Comparison of ENCODE assay signal across 8 cellular contexts in genomic region chr20:3768342-3769130, GRCh38. TPM values are rescaled to one million over a fixed set of nuclear protein-coding genes. Genes with fewer than 3 reads are reported as not detected.
DNase-seq lines count a peak whose midpoint lies in the region; ATAC-seq and TF ChIP-seq lines count a peak whose summit lies in the region.

No MANE protein-coding gene starts in this region.

- H3K27me3 ChIP-seq in GM06990 (replicated peaks; ENCODE audit: control insufficient read depth, insufficient read depth, low read length) (no peaks in the 10 kb centered on the region), ascending aorta (no peaks in the 10 kb centered on the region), sigmoid colon (no peaks in the 10 kb centered on the region)

- H3K27ac ChIP-seq in ascending aorta (peak overlapping the region; percentile 85 to 87), sigmoid colon (peak overlapping the region; percentile 91 to 96 (median 92))

- ATAC-seq in HG02588 (IDR thresholded peaks at IDR 0.05; ENCODE audit: unreplicated experiment) (peak; percentile 33), GM18870 (IDR thresholded peaks at IDR 0.05; ENCODE audit: unreplicated experiment) (no peak)

- peaks cover 5 to 11% of the 10 kb centered on the region in 2 donors for H3K4me1 ChIP-seq in ascending aorta
- peaks cover 0 to 54% (median 49%) of the 10 kb centered on the region in 4 donors for H3K4me1 ChIP-seq in sigmoid colon

- no peak for TF ChIP-seq EP300 in sigmoid colon (IDR thresholded peaks at IDR 0.05)

- TF ChIP-seq POLR2A in sigmoid colon (IDR thresholded peaks at IDR 0.05) = no peak

- peak; percentile 83 for DNase-seq in GM06990 (ENCODE audit: extremely low read depth, insufficient read length)
- peak; percentile 85 for DNase-seq in NCI-H1417 treated with DMSO at 0.1 percent for 48 hours (lab: John Stamatoyannopoulos, UW)
- peak; percentile 89 for DNase-seq in T-helper 22 cell (ENCODE audit: low read depth)
- DNase-seq in ascending aorta (ENCODE audit: low spot score in 2 of 2) = peak in 1 of 2 donors; percentile 82
- DNase-seq in hypothalamus (lab: John Stamatoyannopoulos, UW) = peak in 47 of 51 donors; percentile 24 to 90 (median 69)
- DNase-seq in sigmoid colon = peak; percentile 91

- H3K36me3 ChIP-seq in GM06990 (ENCODE audit: control insufficient read depth, insufficient read depth, low read length) (no peaks in the 10 kb centered on the region; the same call in none of the 2 replicates), ascending aorta (no peaks in the 10 kb centered on the region), sigmoid colon (no peaks in the 10 kb centered on the region)

- H3K9me3 ChIP-seq in ascending aorta (no peaks in the 10 kb centered on the region), sigmoid colon (no peaks in the 10 kb centered on the region)

- TF ChIP-seq CTCF in GM06990 (IDR thresholded peaks at IDR 0.05; ENCODE audit: insufficient read depth, low read length, poor library complexity, severe bottlenecking) (peak; percentile 71), ascending aorta (IDR thresholded peaks at IDR 0.05) (peak; percentile 36 to 52 (median 37)), sigmoid colon (IDR thresholded peaks at IDR 0.05) (peak in 2 of 4 experiments; percentile 16 to 48)

- intact Hi-C loops in ascending aorta (cut with DNase I) = loop anchor here (1.0 to 2.0 kb wide), 2 partner anchors 18 to 92 kb away; partner anchors contain the start of gene CENPB
- intact Hi-C loops in sigmoid colon (cut with DNase I) = loop anchor here (5.0 kb wide), 1 partner anchor 91 kb away; no protein-coding TSS in a partner anchor

- H3K4me3 ChIP-seq in GM06990 (replicated peaks; ENCODE audit: low read depth, low read length) (peak overlapping the region; percentile 85), ascending aorta (peak overlapping the region; percentile 78), sigmoid colon (peak overlapping the region; percentile 78 to 92 (median 88))

- WGBS in sigmoid colon, 2 donors = 2% methylated on average over 51 of the region's 51 CpGs

RNA-seq across cellular contexts. Expression of gene ADISSP, which starts 1.0 kb away (rescaled TPM):
- total RNA-seq in ascending aorta (48.4 TPM), sigmoid colon (100 to 1,000 TPM in 1 of 4 donors, 10 to 100 TPM in 3; 53.2 to 116 (median 69.6) TPM)
- polyA plus RNA-seq in sigmoid colon = 10 to 100 TPM; 15.7 to 38.1 (median 18.0) TPM

RNA-seq across cellular contexts. Expression of gene SPEF1, which starts 12.7 kb away (rescaled TPM):
- not detected for total RNA-seq in ascending aorta
- under 1 TPM in 1 of 4 donors, not detected in 3; 0.81 TPM for total RNA-seq in sigmoid colon
- under 1 TPM in 1 of 3 donors, not detected in 2; 0.12 TPM for polyA plus RNA-seq in sigmoid colon

RNA-seq across cellular contexts. Expression of gene CENPB, which starts 18.0 kb away (rescaled TPM):
- 173 TPM for total RNA-seq in ascending aorta
- 10 to 100 TPM; 73.4 to 99.9 (median 84.3) TPM for total RNA-seq in sigmoid colon
- 10 to 100 TPM; 52.7 to 71.4 (median 58.9) TPM for polyA plus RNA-seq in sigmoid colon

RNA-seq across cellular contexts. Expression of gene CDC25B, which starts 27.6 kb away (rescaled TPM):
- 60.6 TPM for total RNA-seq in ascending aorta
- total RNA-seq in sigmoid colon = 10 to 100 TPM; 18.9 to 59.8 (median 26.9) TPM
- 10 to 100 TPM; 12.5 to 65.8 (median 13.8) TPM for polyA plus RNA-seq in sigmoid colon

RNA-seq across cellular contexts. Expression of gene HSPA12B, which starts 36.1 kb away (rescaled TPM):
- total RNA-seq in ascending aorta (64.8 TPM), sigmoid colon (10 to 100 TPM in 1 of 4 donors, 1 to 10 TPM in 3; 2.2 to 10.5 (median 7.8) TPM)
- polyA plus RNA-seq in sigmoid colon = 1 to 10 TPM in 2 of 3 donors, under 1 TPM in 1; 0.69 to 7.8 (median 2.9) TPM
